ENCODE assay signal across 20 cellular contexts in the genomic region with DNA sequence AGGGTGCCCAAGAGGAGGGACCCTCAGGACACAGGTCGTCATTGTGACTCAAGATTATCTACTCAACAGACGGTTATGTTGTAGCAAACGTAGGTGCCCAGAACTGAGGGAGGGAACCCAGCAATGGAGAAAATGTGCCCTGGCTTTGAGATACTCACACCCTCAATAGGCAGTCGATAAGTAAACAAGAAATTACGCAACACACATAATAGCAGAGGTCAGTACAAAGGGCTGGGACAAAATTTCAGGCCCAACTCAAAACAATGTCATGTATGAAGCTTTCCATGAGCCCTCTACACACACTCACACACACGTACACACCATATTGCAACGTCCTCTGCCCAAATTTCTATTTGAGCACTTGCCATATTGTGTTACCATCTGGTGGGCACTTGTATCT.
"Had no signal": no experiment of that assay in that cellular context is flagged by ENCODE, and none has a peak within 500 bp of the region (broad histone marks: within the 10 kb centered on the region; RNA-seq: fewer than 3 reads in every experiment).

No MANE protein-coding gene starts in this region.

- H3K9me3 ChIP-seq: left lung, lower lobe of right lung, prostate gland, sigmoid colon, tibial artery, upper lobe of right lung, vagina had no signal

- H3K36me3 Mint-ChIP-seq: naive B cell; stimulated activated memory B cell treated with anti-CD40 and anti-IgM and Interleukin-4, amounts not matched to agents 10 μg/mL and 1 μg/mL and 100 μg/mL, for 72 hours had no signal

- H3K4me1 ChIP-seq: left lung, lower lobe of right lung, parathyroid adenoma, prostate gland, sigmoid colon, tibial artery, upper lobe of right lung, vagina had no signal

- H3K27me3 Mint-ChIP-seq: stimulated activated memory B cell treated with anti-CD40 and anti-IgM and Interleukin-4, amounts not matched to agents 10 μg/mL and 1 μg/mL and 100 μg/mL, for 72 hours; stimulated activated naive CD8-positive, alpha-beta T cell treated with anti-CD3 and anti-CD28 coated beads, Interleukin-15, Interleukin-2, amounts not matched to agents 100 ng/mL and 50 ng/mL, for 24 hours had no signal

- H3K79me2 ChIP-seq: parathyroid adenoma had no signal

- H3K4me3 Mint-ChIP-seq: nephron; stimulated activated memory B cell treated with anti-CD40 and anti-IgM and Interleukin-4, amounts not matched to agents 10 μg/mL and 1 μg/mL and 100 μg/mL, for 72 hours; stimulated activated naive CD8-positive, alpha-beta T cell treated with anti-CD3 and anti-CD28 coated beads, Interleukin-15, Interleukin-2, amounts not matched to agents 100 ng/mL and 50 ng/mL, for 24 hours had no signal

- H2AFZ ChIP-seq: parathyroid adenoma had no signal

- H3K9me3 Mint-ChIP-seq: stimulated activated naive CD8-positive, alpha-beta T cell treated with anti-CD3 and anti-CD28 coated beads, Interleukin-15, Interleukin-2, amounts not matched to agents 100 ng/mL and 50 ng/mL, for 24 hours had no signal

- H3K4me3 ChIP-seq: left lung, lower lobe of right lung, prostate gland, sigmoid colon, tibial artery, upper lobe of right lung, vagina had no signal

- H3K9ac ChIP-seq: parathyroid adenoma had no signal

- H3K4me1 Mint-ChIP-seq: naive B cell; nephron; stimulated activated memory B cell treated with anti-CD40 and anti-IgM and Interleukin-4, amounts not matched to agents 10 μg/mL and 1 μg/mL and 100 μg/mL, for 72 hours had no signal

- H3K27ac Mint-ChIP-seq: naive B cell; nephron; stimulated activated memory B cell treated with anti-CD40 and anti-IgM and Interleukin-4, amounts not matched to agents 10 μg/mL and 1 μg/mL and 100 μg/mL, for 72 hours; stimulated activated naive CD8-positive, alpha-beta T cell treated with anti-CD3 and anti-CD28 coated beads, Interleukin-15, Interleukin-2, amounts not matched to agents 100 ng/mL and 50 ng/mL, for 24 hours had no signal

- ATAC-seq: esophagus mucosa; left lung; lower lobe of right lung; stimulated activated memory B cell treated with anti-CD40 and anti-IgM and Interleukin-4, amounts not matched to agents 10 μg/mL and 1 μg/mL and 100 μg/mL, for 72 hours; upper lobe of right lung had no signal

- H3K27ac ChIP-seq: left lung, lower lobe of right lung, parathyroid adenoma, prostate gland, sigmoid colon, tibial artery, upper lobe of right lung, vagina had no signal

- DNase-seq: effector memory CD4-positive, alpha-beta T cell; islet precursor cell; left lung; lower lobe of right lung; mesenchymal stem cell; midbrain; naive B cell; occipital lobe; retina; sigmoid colon; stimulated activated CD4-positive, alpha-beta T cell treated with anti-CD3 and anti-CD28 coated beads, Interleukin-4, amount 100 ng/mL, for 1 hour; tibial artery; upper lobe of right lung had no signal

- H3K36me3 ChIP-seq: left lung, lower lobe of right lung, prostate gland, sigmoid colon, tibial artery, upper lobe of right lung, vagina had no signal

- H3K27me3 ChIP-seq: left lung, sigmoid colon, tibial artery, upper lobe of right lung, vagina had no signal
